In genomic region chr1:234971586-234972297, GRCh38 we compare ENCODE assay signal across 1 cellular context.
TF ChIP-seq lines count a peak whose summit lies in the region.

No MANE protein-coding gene starts in this region.

TF ChIP-seq in GM12878, 131 proteins besides CTCF, POLR2A, EP300 and RAD21 (continued from another document and continues in another):
- peak; percentile 26 for TF ChIP-seq E2F8 (IDR thresholded peaks at IDR 0.05; ENCODE audit: low read depth, partially characterized antibody)
- no peak for TF ChIP-seq NR2C1 (IDR thresholded peaks at IDR 0.05)
- TF ChIP-seq PRDM15 (CRISPR knock-in tag; IDR thresholded peaks at IDR 0.05), result no peak
- no peak for TF ChIP-seq CEBPB (IDR thresholded peaks at IDR 0.05; ENCODE audit: borderline replicate concordance in 1 of 2, low read depth in 2 of 2, low read length in 2 of 2)
- peak; percentile 93 for TF ChIP-seq MTA2 (IDR thresholded peaks at IDR 0.05; ENCODE audit: low read depth)
- TF ChIP-seq ATF7 (IDR thresholded peaks at IDR 0.05; ENCODE audit: low read depth), result peak; percentile 66
- no peak for TF ChIP-seq USF2 (IDR thresholded peaks at IDR 0.05; ENCODE audit: borderline replicate concordance, low read depth, low read length)
- no peak for TF ChIP-seq TCF12 (IDR thresholded peaks at IDR 0.05; ENCODE audit: low read depth, low read length)
- TF ChIP-seq SMARCA5 (IDR thresholded peaks at IDR 0.05), result no peak; the same call in 1 of the 2 replicates
- peak; percentile 86 for TF ChIP-seq MLLT1 (IDR thresholded peaks at IDR 0.05)
- TF ChIP-seq PKNOX1 (IDR thresholded peaks at IDR 0.05), result no peak
- TF ChIP-seq MYC (IDR thresholded peaks at IDR 0.05; ENCODE audit: insufficient read depth, insufficient read length, insufficient replicate concordance, low read length, severe bottlenecking), result no peak
- TF ChIP-seq IRF4 (IDR thresholded peaks at IDR 0.05; ENCODE audit: low read depth, low read length), result 0 out of 2 replicates have a peak, but pooled peaks have one; percentile 29
- TF ChIP-seq MEF2B (IDR thresholded peaks at IDR 0.05; ENCODE audit: partially characterized antibody, poor library complexity, severe bottlenecking), result peak; percentile 63
- no peak for TF ChIP-seq CREB1 (IDR thresholded peaks at IDR 0.05; ENCODE audit: low read depth)
- TF ChIP-seq TCF7 (IDR thresholded peaks at IDR 0.05; ENCODE audit: borderline replicate concordance), result peak; percentile 41; the same call in 1 of the 2 replicates
- TF ChIP-seq HCFC1 (IDR thresholded peaks at IDR 0.05; ENCODE audit: low read length), result no peak
- no peak for TF ChIP-seq REST (IDR thresholded peaks at IDR 0.05; ENCODE audit: low read depth, low read length)
- TF ChIP-seq IKZF1 (conservative IDR thresholded peaks at IDR 0.05), result peak; percentile 25
- no peak for TF ChIP-seq FOXK2 (IDR thresholded peaks at IDR 0.05)
- no peak; the same call in 1 of the 2 replicates for TF ChIP-seq SMAD5 (IDR thresholded peaks at IDR 0.05; ENCODE audit: low read depth)
- peak; percentile 88 for TF ChIP-seq GATAD2B (conservative IDR thresholded peaks at IDR 0.05; ENCODE audit: low read depth)
- no peak for TF ChIP-seq HDAC6 (IDR thresholded peaks at IDR 0.05; ENCODE audit: unreplicated experiment)
- TF ChIP-seq LARP7 (IDR thresholded peaks at IDR 0.05), result no peak
- TF ChIP-seq MEF2A (IDR thresholded peaks at IDR 0.05; ENCODE audit: insufficient read depth, low read depth, low read length), result 0 out of 2 replicates have a peak, but pooled peaks have one; percentile 15
- TF ChIP-seq HDAC2 (IDR thresholded peaks at IDR 0.05), result no peak
- 0 out of 2 replicates have a peak, but pooled peaks have one; percentile 10 for TF ChIP-seq BCL11A (IDR thresholded peaks at IDR 0.05; ENCODE audit: low read depth, low read length)
- TF ChIP-seq RAD51 (IDR thresholded peaks at IDR 0.05), result no peak
- no peak for TF ChIP-seq ZNF274 (IDR thresholded peaks at IDR 0.05; ENCODE audit: insufficient read depth, insufficient read length)
- no peak for TF ChIP-seq E4F1 (IDR thresholded peaks at IDR 0.05; ENCODE audit: borderline replicate concordance, partially characterized antibody)
- TF ChIP-seq CREM (IDR thresholded peaks at IDR 0.05; ENCODE audit: low read depth), result peak; percentile 45
- no peak for TF ChIP-seq ATF2 (IDR thresholded peaks at IDR 0.05; ENCODE audit: low read length)
- no peak for TF ChIP-seq ZBTB4 (CRISPR knock-in tag; IDR thresholded peaks at IDR 0.05)
- no peak for TF ChIP-seq CBX3 (IDR thresholded peaks at IDR 0.05; ENCODE audit: borderline replicate concordance, low read depth)
- TF ChIP-seq GABPA (IDR thresholded peaks at IDR 0.05; ENCODE audit: low read depth), result no peak
- TF ChIP-seq RBBP5 (conservative IDR thresholded peaks at IDR 0.05), result no peak
- TF ChIP-seq ZNF217 (IDR thresholded peaks at IDR 0.05), result no peak; the same call in 1 of the 2 replicates
- no peak for TF ChIP-seq ESRRA (IDR thresholded peaks at IDR 0.05; ENCODE audit: low read length)
- TF ChIP-seq JUND (IDR thresholded peaks at IDR 0.05; ENCODE audit: low read depth, low read length), result no peak
- TF ChIP-seq CHD4 (IDR thresholded peaks at IDR 0.05), result no peak
- TF ChIP-seq SREBF1 (IDR thresholded peaks at IDR 0.05; ENCODE audit: low read length), result no peak
- TF ChIP-seq SRF (IDR thresholded peaks at IDR 0.05; ENCODE audit: low read depth in 2 of 2, low read length in 2 of 2), result no peak
- peak; percentile 22 for TF ChIP-seq SP1 (IDR thresholded peaks at IDR 0.05; ENCODE audit: low read depth, low read length)
